ENCODE assay signal across 1 cellular context in genomic region chr5:149641000-149641576, GRCh38.
A peak's percentile ranks its signal among the peaks of the same experiment; 100 is the strongest.
TF ChIP-seq lines count a peak whose summit lies in the region.

No MANE protein-coding gene starts in this region.

TF ChIP-seq in HepG2, 621 proteins besides CTCF, POLR2A, EP300 and RAD21 (continued from another document and continues in another):
- TF ChIP-seq MTA1 (CRISPR knock-in tag; IDR thresholded peaks at IDR 0.05; ENCODE audit: borderline replicate concordance): 0 out of 2 replicates have a peak, but pooled peaks have one; percentile 29
- no peak for TF ChIP-seq MED13 (CRISPR knock-in tag; IDR thresholded peaks at IDR 0.05)
- TF ChIP-seq ZSCAN30 (CRISPR knock-in tag; IDR thresholded peaks at IDR 0.05): no peak
- TF ChIP-seq POLR2G (IDR thresholded peaks at IDR 0.05; ENCODE audit: low read depth, low read length): peak; percentile 61
- no peak for TF ChIP-seq ZNF710 (CRISPR knock-in tag; IDR thresholded peaks at IDR 0.05; ENCODE audit: borderline replicate concordance)
- no peak for TF ChIP-seq ZNF776 (CRISPR knock-in tag; IDR thresholded peaks at IDR 0.05)
- no peak for TF ChIP-seq RARG (CRISPR knock-in tag; IDR thresholded peaks at IDR 0.05; ENCODE audit: low read depth)
- no peak for TF ChIP-seq ZBTB3 (CRISPR knock-in tag; IDR thresholded peaks at IDR 0.05; ENCODE audit: borderline replicate concordance, low read depth)
- TF ChIP-seq DPF2 (CRISPR knock-in tag; IDR thresholded peaks at IDR 0.05; ENCODE audit: borderline replicate concordance, low read depth): no peak
- 0 out of 2 replicates have a peak, but pooled peaks have one; percentile 17 for TF ChIP-seq HDAC1 (CRISPR knock-in tag; IDR thresholded peaks at IDR 0.05)
- peak; percentile 79 for TF ChIP-seq RFX1 (IDR thresholded peaks at IDR 0.05)
- no peak for TF ChIP-seq CBX1 (IDR thresholded peaks at IDR 0.05; ENCODE audit: low read depth)
- no peak for TF ChIP-seq MIXL1 (CRISPR knock-in tag; IDR thresholded peaks at IDR 0.05)
- TF ChIP-seq ZNF850 (CRISPR knock-in tag; conservative IDR thresholded peaks at IDR 0.05): no peak
- TF ChIP-seq ARID2 (CRISPR knock-in tag; IDR thresholded peaks at IDR 0.05; ENCODE audit: borderline replicate concordance): no peak
- TF ChIP-seq CENPT (CRISPR knock-in tag; IDR thresholded peaks at IDR 0.05; ENCODE audit: low read depth): no peak
- no peak for TF ChIP-seq RBAK (CRISPR knock-in tag; IDR thresholded peaks at IDR 0.05)
- no peak for TF ChIP-seq RFXANK (CRISPR knock-in tag; IDR thresholded peaks at IDR 0.05)
- no peak for TF ChIP-seq REL (CRISPR knock-in tag; conservative IDR thresholded peaks at IDR 0.05)
- no peak for TF ChIP-seq ZNF709 (CRISPR knock-in tag; IDR thresholded peaks at IDR 0.05)
- no peak for TF ChIP-seq MTERF4 (CRISPR knock-in tag; IDR thresholded peaks at IDR 0.05)
- no peak for TF ChIP-seq RCOR2 (CRISPR knock-in tag; IDR thresholded peaks at IDR 0.05)
- peak; percentile 76 for TF ChIP-seq HOXA3 (CRISPR knock-in tag; IDR thresholded peaks at IDR 0.05)
- TF ChIP-seq ZNF670 (CRISPR knock-in tag; IDR thresholded peaks at IDR 0.05; ENCODE audit: borderline replicate concordance): no peak
- no peak for TF ChIP-seq PAF1 (CRISPR knock-in tag; IDR thresholded peaks at IDR 0.05)
- no peak for TF ChIP-seq ZNF335 (CRISPR knock-in tag; IDR thresholded peaks at IDR 0.05)
- TF ChIP-seq ZNF724P (CRISPR knock-in tag; IDR thresholded peaks at IDR 0.05; ENCODE audit: borderline replicate concordance): no peak
- TF ChIP-seq PAXIP1 (CRISPR knock-in tag; conservative IDR thresholded peaks at IDR 0.05): peak; percentile 48
- TF ChIP-seq ELF4 (CRISPR knock-in tag; IDR thresholded peaks at IDR 0.05; ENCODE audit: borderline replicate concordance): no peak
- no peak for TF ChIP-seq ZNF607 (CRISPR knock-in tag; IDR thresholded peaks at IDR 0.05; ENCODE audit: borderline replicate concordance)
- TF ChIP-seq ATM (IDR thresholded peaks at IDR 0.05; ENCODE audit: borderline replicate concordance): no peak
- TF ChIP-seq MYNN (CRISPR knock-in tag; IDR thresholded peaks at IDR 0.05; ENCODE audit: low read depth): no peak
- no peak for TF ChIP-seq RFX5 (IDR thresholded peaks at IDR 0.05; ENCODE audit: low read depth, low read length)
- TF ChIP-seq ZNF513 (CRISPR knock-in tag; conservative IDR thresholded peaks at IDR 0.05): no peak
- TF ChIP-seq ZNF24 (IDR thresholded peaks at IDR 0.05): no peak
- TF ChIP-seq KAT2B (IDR thresholded peaks at IDR 0.05; ENCODE audit: borderline replicate concordance, low read depth, low read length): no peak
- TF ChIP-seq HNRNPH1 (optimal IDR thresholded peaks at IDR 0.05; ENCODE audit: low read depth, low read length): no peak
- no peak for TF ChIP-seq MAF1 (CRISPR knock-in tag; IDR thresholded peaks at IDR 0.05; ENCODE audit: borderline replicate concordance)
- TF ChIP-seq SPEN (CRISPR knock-in tag; IDR thresholded peaks at IDR 0.05; ENCODE audit: low read depth): no peak
- TF ChIP-seq ZNF816 (CRISPR knock-in tag; IDR thresholded peaks at IDR 0.05; ENCODE audit: borderline replicate concordance): no peak
- no peak for TF ChIP-seq HOXA9 (CRISPR knock-in tag; IDR thresholded peaks at IDR 0.05; ENCODE audit: borderline replicate concordance)
- TF ChIP-seq FOXP4 (CRISPR knock-in tag; IDR thresholded peaks at IDR 0.05): no peak
- TF ChIP-seq MBNL3 (CRISPR knock-in tag; conservative IDR thresholded peaks at IDR 0.05): no peak
- 0 out of 2 replicates have a peak, but pooled peaks have one; percentile 38 for TF ChIP-seq ZNF570 (CRISPR knock-in tag; IDR thresholded peaks at IDR 0.05; ENCODE audit: borderline replicate concordance)
- no peak for TF ChIP-seq MEF2D (CRISPR knock-in tag; IDR thresholded peaks at IDR 0.05)
- TF ChIP-seq CBX2 (IDR thresholded peaks at IDR 0.05; ENCODE audit: low read depth, low read length): no peak
- TF ChIP-seq CBX2 (CRISPR knock-in tag; IDR thresholded peaks at IDR 0.05; ENCODE audit: low read depth): no peak
- peak; percentile 87 for TF ChIP-seq NR2C2 (CRISPR knock-in tag; IDR thresholded peaks at IDR 0.05; ENCODE audit: borderline replicate concordance)
- no peak for TF ChIP-seq ZNF136 (CRISPR knock-in tag; IDR thresholded peaks at IDR 0.05; ENCODE audit: low read depth)
- TF ChIP-seq ZFP90 (CRISPR knock-in tag; IDR thresholded peaks at IDR 0.05; ENCODE audit: borderline replicate concordance): no peak
- peak; percentile 39; the same call in 1 of the 2 replicates for TF ChIP-seq ZHX1 (CRISPR knock-in tag; IDR thresholded peaks at IDR 0.05; ENCODE audit: low read depth)
- no peak for TF ChIP-seq HES4 (CRISPR knock-in tag; IDR thresholded peaks at IDR 0.05; ENCODE audit: borderline replicate concordance)
- TF ChIP-seq ZNF761 (CRISPR knock-in tag; conservative IDR thresholded peaks at IDR 0.05): 0 out of 2 replicates have a peak, but pooled peaks have one; percentile 42
- no peak for TF ChIP-seq ZC3H13 (CRISPR knock-in tag; IDR thresholded peaks at IDR 0.05)
- no peak for TF ChIP-seq KDM1A (CRISPR knock-in tag; IDR thresholded peaks at IDR 0.05)
- TF ChIP-seq KDM5A (IDR thresholded peaks at IDR 0.05; ENCODE audit: borderline replicate concordance, low read length): no peak
- TF ChIP-seq KLF11 (CRISPR knock-in tag; IDR thresholded peaks at IDR 0.05): no peak
- no peak for TF ChIP-seq TBP (CRISPR knock-in tag; IDR thresholded peaks at IDR 0.05)
- TF ChIP-seq KLF12 (CRISPR knock-in tag; IDR thresholded peaks at IDR 0.05; ENCODE audit: borderline replicate concordance): no peak
- TF ChIP-seq ZNF44 (CRISPR knock-in tag; IDR thresholded peaks at IDR 0.05): 0 out of 2 replicates have a peak, but pooled peaks have one; percentile 27
- no peak for TF ChIP-seq NR2F6 (IDR thresholded peaks at IDR 0.05)
- peak; percentile 21; the same call in 1 of the 2 replicates for TF ChIP-seq NR2F6 (CRISPR knock-in tag; IDR thresholded peaks at IDR 0.05)
- TF ChIP-seq ATF2 (CRISPR knock-in tag; IDR thresholded peaks at IDR 0.05): no peak
- peak in 1 of 2 experiments; percentile 79; a peak in 2 of 4 replicates for TF ChIP-seq NR2F1 (CRISPR knock-in tag; IDR thresholded peaks at IDR 0.05)
- TF ChIP-seq NCOR1 (IDR thresholded peaks at IDR 0.05; ENCODE audit: borderline replicate concordance, low read length): 0 out of 2 replicates have a peak, but pooled peaks have one; percentile 36
- no peak for TF ChIP-seq NAIF1 (CRISPR knock-in tag; IDR thresholded peaks at IDR 0.05; ENCODE audit: borderline replicate concordance)
- no peak for TF ChIP-seq CC2D1A (CRISPR knock-in tag; IDR thresholded peaks at IDR 0.05)
